ENCODE assay signal across 21 cellular contexts in the genomic region with DNA sequence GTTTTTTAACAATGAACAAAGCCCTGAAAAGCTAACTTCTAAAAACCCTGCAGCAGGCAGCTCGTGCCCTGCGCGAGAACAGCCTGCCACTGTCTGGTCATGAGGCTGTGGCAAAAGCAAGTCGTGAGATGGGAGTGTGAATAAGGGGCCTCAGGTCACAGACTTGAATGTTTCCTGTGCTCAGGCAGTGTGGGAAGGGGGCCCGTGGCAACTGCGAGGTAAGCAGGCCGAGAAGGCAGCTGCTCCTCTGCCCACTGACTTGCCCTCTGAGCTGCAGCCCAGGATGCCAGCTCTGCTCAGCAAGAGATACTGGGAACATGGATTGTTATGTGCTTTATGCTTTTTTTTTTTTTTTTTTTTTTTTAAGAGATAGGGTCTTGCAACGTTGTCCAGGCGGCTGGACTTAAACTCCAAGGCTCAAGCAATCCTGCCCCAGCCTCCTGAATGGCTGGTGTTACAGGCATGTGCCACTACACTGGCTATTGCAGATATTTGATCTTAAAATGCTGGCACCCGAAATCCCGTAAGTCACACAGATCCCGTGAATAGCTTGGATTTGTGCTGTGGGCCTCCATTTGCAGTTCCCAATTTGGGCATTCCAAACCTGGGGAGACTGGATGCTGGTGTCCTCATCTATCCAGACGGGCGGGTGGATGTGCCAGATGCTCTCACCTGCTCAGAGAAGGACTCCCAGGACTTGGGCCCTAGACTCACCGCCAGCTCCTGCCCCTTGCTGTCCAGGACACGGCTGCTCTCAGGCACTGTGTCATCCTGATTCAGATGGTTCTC. TPM values are rescaled to one million over a fixed set of nuclear protein-coding genes. Genes with fewer than 3 reads are reported as not detected.
DNase-seq lines count a peak whose midpoint lies in the region; ATAC-seq and TF ChIP-seq lines count a peak whose summit lies in the region.
"Had no signal": no experiment of that assay in that cellular context is flagged by ENCODE, and none has a peak within 500 bp of the region (broad histone marks: within the 10 kb centered on the region; RNA-seq: fewer than 3 reads in every experiment).

No MANE protein-coding gene starts in this region.

- H3F3A ChIP-seq in PC-3 (ENCODE audit: low read length, unreplicated experiment), result no peaks in the 10 kb centered on the region

- H3K79me2 ChIP-seq in HCT116 (ENCODE audit: insufficient read depth, low read length) (no peaks in the 10 kb centered on the region), osteoblast (ENCODE audit: insufficient read depth, low read length) (no peaks in the 10 kb centered on the region), PC-3 (ENCODE audit: low read length) (no peaks in the 10 kb centered on the region)

- intact Hi-C loops in HCT116 (cut with micrococcal nuclease), result no loop called here
- intact Hi-C loops in PC-3 (cut with micrococcal nuclease), result no loop called here

- H2AFZ ChIP-seq in HCT116 (ENCODE audit: low read depth, low read length, poor library complexity, severe bottlenecking), result no peak overlapping the region
- no peak overlapping the region for H2AFZ ChIP-seq in osteoblast (ENCODE audit: low read length)
- H2AFZ ChIP-seq in PC-3 (ENCODE audit: low read length), result no peak overlapping the region
- H2AFZ ChIP-seq: PC-9 had no signal

- H3K9me2 ChIP-seq in HCT116 (ENCODE audit: insufficient read depth) (no peaks in the 10 kb centered on the region), PC-3 (replicated peaks; ENCODE audit: low read length) (no peaks in the 10 kb centered on the region)

- no peaks in the 10 kb centered on the region for H3K9me3 Mint-ChIP-seq in immature natural killer cell
- H3K9me3 Mint-ChIP-seq: CD4-positive, alpha-beta memory T cell had no signal

- CTCF ChIA-PET in HCT116 (lab: Charles Lee) (no interaction called here), PC-3 (lab: Charles Lee) (no interaction called here)

- no peak overlapping the region for H3K4me3 Mint-ChIP-seq in immature natural killer cell
- H3K4me3 Mint-ChIP-seq: CD4-positive, alpha-beta memory T cell had no signal

- DNase-seq in AG08396 (ENCODE audit: low spot score) (peak; percentile 37), HCT116 (ENCODE audit: low read depth, low spot score) (no peak), osteoblast (ENCODE audit: insufficient read length, low spot score, missing footprints) (peak; percentile 81), immature natural killer cell (no peak), PC-3 (no peak)
- DNase-seq: AML-193, GDM1, KG1, NCI-H1105 treated with DMSO at 0.1 percent for 48 hours, NCI-H146, NCI-H1930, NCI-H2107, NCI-H524 treated with DMSO at 0.1 percent for 48 hours, NCI-H774, PC-9, RPMI8226 had no signal

- H3K36me3 ChIP-seq in HCT116 (ENCODE audit: control insufficient read depth in 1 of 2, insufficient read depth in 2 of 2, low read length in 2 of 2) (peaks cover 18 to 21% of the 10 kb centered on the region in 2 experiments; a peak in 3 of 4 replicates), osteoblast (ENCODE audit: insufficient read depth, low read length) (peaks cover 12% of the 10 kb centered on the region), PC-3 (ENCODE audit: low read depth, low read length) (peaks cover 4% of the 10 kb centered on the region; the same call in 1 of the 2 replicates)

- H3K27me3 ChIP-seq in HCT116 (ENCODE audit: insufficient read depth, low read length) (no peaks in the 10 kb centered on the region), osteoblast (ENCODE audit: insufficient read depth, low read length) (peaks cover 4% of the 10 kb centered on the region), PC-3 (ENCODE audit: low read length) (no peaks in the 10 kb centered on the region)
- H3K27me3 ChIP-seq: BLaER1 treated with 17β-estradiol and CSF1 and Interleukin-3, amounts not matched to agents 10 nM and 100 nM; MG63 had no signal

- ATAC-seq in HCT116 (no peak), esophagus mucosa (peak; percentile 4), GM19467 (IDR thresholded peaks at IDR 0.05; ENCODE audit: unreplicated experiment) (no peak), PC-3 (no peak)

- POLR2A ChIA-PET in HCT116 (lab: Charles Lee), result no interaction called here
- POLR2A ChIA-PET in PC-3 (lab: Charles Lee; ENCODE audit: unreplicated experiment), result no interaction called here

- BruUV-seq in HCT116 (replicated peaks; lab: Mats Ljungman, UMichigan) (TSS peak; percentile 21), PC-3 (replicated peaks; lab: Mats Ljungman, UMichigan) (no TSS peak)

- H3K27me3 Mint-ChIP-seq in immature natural killer cell (ENCODE audit: low read depth in 3 of 3), result peaks cover 0 to 3% (median 1%) of the 10 kb centered on the region in 3 donors
- H3K27me3 Mint-ChIP-seq: CD4-positive, alpha-beta memory T cell had no signal

- RAD21 ChIA-PET in HCT116 (lab: Charles Lee; ENCODE audit: low non-redundant PET in 1 of 2, low total read pairs in 2 of 2, uncharacterized antibody in 2 of 2, unreplicated experiment in 2 of 2), result no interaction called here

- H3K4me3 ChIP-seq in HCT116 (replicated peaks in 1 of 2; ENCODE audit: low read depth in 1 of 2, low read length in 2 of 2) (no peak overlapping the region), osteoblast (ENCODE audit: insufficient read depth, low read length) (no peak overlapping the region), PC-3 (ENCODE audit: low read length) (no peak overlapping the region)
- H3K4me3 ChIP-seq: BLaER1 treated with 17β-estradiol and CSF1 and Interleukin-3, amounts not matched to agents 10 nM and 100 nM; MG63; PC-9 had no signal

- no peak overlapping the region for H3K4me2 ChIP-seq in HCT116 (ENCODE audit: low read length)
- H3K4me2 ChIP-seq in osteoblast (ENCODE audit: insufficient read depth, low read length), result no peak overlapping the region
- no peak overlapping the region for H3K4me2 ChIP-seq in PC-3 (ENCODE audit: low read length)
- H3K4me2 ChIP-seq: BLaER1 treated with 17β-estradiol and CSF1 and Interleukin-3, amounts not matched to agents 10 nM and 100 nM; PC-9 had no signal

- H3K4me1 ChIP-seq in HCT116 (ENCODE audit: control insufficient read depth in 1 of 2, insufficient read depth in 2 of 2, low read length in 2 of 2) (no peaks in the 10 kb centered on the region), osteoblast (ENCODE audit: insufficient read depth, low read length) (no peaks in the 10 kb centered on the region), PC-3 (ENCODE audit: insufficient read depth, low read length) (no peaks in the 10 kb centered on the region)

- TF ChIP-seq RAD21 in HCT116 (IDR thresholded peaks at IDR 0.05; ENCODE audit: low read depth), result no peak

- peak overlapping the region in 1 of 6 donors; percentile 30 for H3K27ac Mint-ChIP-seq in immature natural killer cell
- H3K27ac Mint-ChIP-seq: CD4-positive, alpha-beta memory T cell had no signal

- no peaks in the 10 kb centered on the region for H3K9me3 ChIP-seq in HCT116 (ENCODE audit: control insufficient read depth in 1 of 2, insufficient read depth in 1 of 2, low read depth in 1 of 2, low read length in 2 of 2)
- H3K9me3 ChIP-seq in osteoblast (ENCODE audit: low read depth, low read length), result no peaks in the 10 kb centered on the region
- H3K9me3 ChIP-seq in PC-3 (ENCODE audit: low read length), result no peaks in the 10 kb centered on the region
- H3K9me3 ChIP-seq: BLaER1 treated with 17β-estradiol and CSF1 and Interleukin-3, amounts not matched to agents 10 nM and 100 nM; MG63 had no signal

- H3K9ac ChIP-seq in HCT116 (ENCODE audit: low read length), result no peak overlapping the region
- H3K9ac ChIP-seq in PC-3 (ENCODE audit: low read length), result no peak overlapping the region
- H3K9ac ChIP-seq: BLaER1 treated with 17β-estradiol and CSF1 and Interleukin-3, amounts not matched to agents 10 nM and 100 nM had no signal

- TF ChIP-seq CTCF in HCT116 (IDR thresholded peaks at IDR 0.05 in 2 of 3, conservative IDR thresholded peaks at IDR 0.05 in 1 of 3; ENCODE audit: borderline replicate concordance in 1 of 3, insufficient read depth in 1 of 3, low read depth in 2 of 3, low read length in 2 of 3) (no peak), osteoblast (IDR thresholded peaks at IDR 0.05; ENCODE audit: extremely low read depth, low read depth, low read length) (no peak), PC-3 (conservative IDR thresholded peaks at IDR 0.05; ENCODE audit: low read depth, low read length) (no peak)

- peaks cover 0 to 2% of the 10 kb centered on the region in 2 donors for H3K4me1 Mint-ChIP-seq in immature natural killer cell
- H3K4me1 Mint-ChIP-seq: CD4-positive, alpha-beta memory T cell had no signal

- TF ChIP-seq POLR2A in HCT116 (IDR thresholded peaks at IDR 0.05; ENCODE audit: borderline replicate concordance, extremely low read depth, insufficient read depth, insufficient read length), result no peak

- H3K27ac ChIP-seq in HCT116 (ENCODE audit: low read depth, low read length) (no peak overlapping the region), osteoblast (ENCODE audit: low read depth, low read length) (no peak overlapping the region), PC-3 (ENCODE audit: low read length) (no peak overlapping the region)
- H3K27ac ChIP-seq: BLaER1 treated with 17β-estradiol and CSF1 and Interleukin-3, amounts not matched to agents 10 nM and 100 nM; PC-9 had no signal

- H4K20me1 ChIP-seq in HCT116 (ENCODE audit: insufficient read depth) (no peaks in the 10 kb centered on the region), osteoblast (ENCODE audit: insufficient read depth, low read length) (peaks cover 3% of the 10 kb centered on the region), PC-3 (ENCODE audit: low read length) (no peaks in the 10 kb centered on the region)

- H3K36me3 Mint-ChIP-seq in immature natural killer cell, result peaks cover 0 to 3% (median 0%) of the 10 kb centered on the region in 3 donors

TF ChIP-seq in HCT116, 20 proteins besides CTCF, POLR2A, EP300 and RAD21 (continues in another document):
- TF ChIP-seq ELF1 (IDR thresholded peaks at IDR 0.05; ENCODE audit: borderline replicate concordance, low read depth), result no peak
- no peak for TF ChIP-seq MAX (IDR thresholded peaks at IDR 0.05)

RNA-seq across cellular contexts. Expression of gene UBN1, which starts 44.0 kb away (rescaled TPM):
- total RNA-seq in HCT116 (2021; ENCODE audit: unreplicated experiment), result 31.9 TPM
- polyA plus RNA-seq in HCT116 (2012), result 20.4 and 23.4 TPM in 2 replicates
- total RNA-seq in esophagus mucosa, result 12.0 TPM
- 34.5 and 38.4 TPM in 2 replicates for total RNA-seq in osteoblast
- polyA plus RNA-seq in immature natural killer cell, result 10 to 100 TPM in 2 of 3 donors, 1 to 10 TPM in 1; 2.8 to 30.7 (median 13.9) TPM
- total RNA-seq in PC-3 (2014; rRNA removed), result 21.4 and 21.9 TPM in 2 replicates

RNA-seq across cellular contexts. Expression of gene GLYR1, which starts 44.2 kb away (rescaled TPM):
- total RNA-seq in HCT116 (2021; ENCODE audit: unreplicated experiment) (50.0 TPM), esophagus mucosa (49.9 TPM), osteoblast (48.0 and 48.1 TPM in 2 replicates), PC-3 (2014; rRNA removed) (30.6 and 41.2 TPM in 2 replicates)
- 21.0 and 21.6 TPM in 2 replicates for polyA plus RNA-seq in HCT116 (2012)
- 10 to 100 TPM; 26.0 to 50.2 (median 27.9) TPM for polyA plus RNA-seq in immature natural killer cell

RNA-seq across cellular contexts. Expression of gene PPL, which starts 45.7 kb away (rescaled TPM):
- 56.4 TPM for total RNA-seq in HCT116 (2021; ENCODE audit: unreplicated experiment)
- polyA plus RNA-seq in HCT116 (2012), result 55.1 and 61.6 TPM in 2 replicates
- 705 TPM for total RNA-seq in esophagus mucosa
- total RNA-seq in osteoblast, result 24.2 and 27.1 TPM in 2 replicates
- under 1 TPM in 2 of 3 donors, not detected in 1; 0.03 to 0.43 TPM for polyA plus RNA-seq in immature natural killer cell
- total RNA-seq in PC-3 (2014; rRNA removed), result 18.8 and 22.8 TPM in 2 replicates
- total RNA-seq: CD4-positive, alpha-beta memory T cell had no signal

Comparison
In these comparisons a context has a peak if more than half of its experiments do, and no peak if none do; other contexts are left out.
1. DNase-seq: peak in AG08396 (single experiment) and osteoblast (single experiment); none in HCT116 (single experiment), immature natural killer cell (0 of 3) and PC-3 (single experiment).
2. RNA of gene PPL, which starts 45.7 kb away (total RNA-seq): 705 TPM in esophagus mucosa (single experiment); 56.4 TPM in HCT116 (single experiment), 24.2 to 27.1 TPM in osteoblast and 18.8 to 22.8 TPM in PC-3; every median in the first group is over 10 times any median in the second.